8 cellular contexts compared by ENCODE assay signal in the genomic region with DNA sequence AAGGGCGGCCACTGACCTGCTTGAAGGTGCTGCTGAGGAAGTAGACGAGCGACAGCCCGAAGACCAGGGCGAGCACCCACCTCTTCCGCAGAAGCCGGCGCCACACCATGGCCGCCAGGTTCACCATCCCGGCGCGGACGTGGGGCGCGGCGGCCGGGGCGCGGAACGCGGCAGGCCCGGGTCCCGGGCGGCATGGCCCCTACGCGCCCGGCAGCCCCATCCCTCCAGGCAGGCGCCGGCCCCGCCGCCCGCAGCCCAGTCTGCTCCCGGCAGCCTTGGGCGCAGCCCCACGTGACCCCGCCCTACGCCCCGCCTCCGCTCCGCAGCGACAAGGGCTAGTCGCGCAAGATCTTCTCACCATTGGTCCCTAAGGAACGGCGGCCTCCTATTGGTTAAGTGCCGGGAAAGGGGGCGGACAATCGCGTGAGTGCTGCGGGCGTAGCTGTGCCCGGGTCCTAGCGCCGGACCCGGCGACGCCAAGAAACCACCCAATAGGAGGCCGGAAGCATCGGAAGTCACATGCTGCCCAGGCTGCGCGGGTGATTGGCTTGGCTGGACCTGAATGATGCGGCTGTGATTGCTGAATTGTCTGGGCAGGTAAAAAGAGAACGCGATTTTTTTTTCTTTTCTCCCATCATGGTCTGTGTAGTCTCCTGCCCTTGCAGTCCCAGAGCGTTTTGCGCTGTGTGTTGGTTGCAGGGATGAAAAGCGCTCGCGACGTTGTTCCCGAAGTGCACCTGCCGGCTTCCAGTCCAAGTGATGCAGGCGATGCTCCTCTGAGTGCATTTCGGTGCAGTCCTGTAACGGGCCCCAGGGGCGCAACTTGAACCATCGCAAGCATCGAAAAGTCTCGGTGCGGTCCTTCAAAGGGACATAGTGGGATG. TPM values are rescaled to one million over a fixed set of nuclear protein-coding genes. Genes with fewer than 3 reads are reported as not detected.
DNase-seq lines count a peak whose midpoint lies in the region; ATAC-seq, FAIRE-seq and TF ChIP-seq lines count a peak whose summit lies in the region.

A gene with protein sequence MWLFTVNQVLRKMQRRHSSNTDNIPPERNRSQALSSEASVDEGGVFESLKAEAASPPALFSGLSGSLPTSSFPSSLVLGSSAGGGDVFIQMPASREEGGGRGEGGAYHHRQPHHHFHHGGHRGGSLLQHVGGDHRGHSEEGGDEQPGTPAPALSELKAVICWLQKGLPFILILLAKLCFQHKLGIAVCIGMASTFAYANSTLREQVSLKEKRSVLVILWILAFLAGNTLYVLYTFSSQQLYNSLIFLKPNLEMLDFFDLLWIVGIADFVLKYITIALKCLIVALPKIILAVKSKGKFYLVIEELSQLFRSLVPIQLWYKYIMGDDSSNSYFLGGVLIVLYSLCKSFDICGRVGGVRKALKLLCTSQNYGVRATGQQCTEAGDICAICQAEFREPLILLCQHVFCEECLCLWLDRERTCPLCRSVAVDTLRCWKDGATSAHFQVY (plus strand): TSS at position 542 of the 884 bp plus-strand sequence. CDS start 2,183 bp downstream, outside the sequence.
A gene with protein sequence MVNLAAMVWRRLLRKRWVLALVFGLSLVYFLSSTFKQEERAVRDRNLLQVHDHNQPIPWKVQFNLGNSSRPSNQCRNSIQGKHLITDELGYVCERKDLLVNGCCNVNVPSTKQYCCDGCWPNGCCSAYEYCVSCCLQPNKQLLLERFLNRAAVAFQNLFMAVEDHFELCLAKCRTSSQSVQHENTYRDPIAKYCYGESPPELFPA (minus strand): TSS at position 296 of the 884 bp plus-strand sequence. CDS start 169 bp downstream, at position 127.

- H3K4me3 Mint-ChIP-seq in activated naive CD8-positive, alpha-beta T cell treated with anti-CD3 and anti-CD28 coated beads, Interleukin-2, amount 10 ng/mL, durations not matched to agents 7 days and 5 days, result peak within 1 kb of the TSS; percentile 98

- H3K4me1 ChIP-seq in pancreas, result peaks cover 5 to 11% (median 6%) of the 10 kb centered on the region in 3 donors
- peaks cover 0 to 20% (median 10%) of the 10 kb centered on the region in 4 donors for H3K4me1 ChIP-seq in tibial nerve

- WGBS in pancreas, 2 donors, result 0% methylated on average over 72 to 80 of the region's 80 CpGs
- 0 to 2% methylated on average over 51 to 74 of the region's 80 CpGs for WGBS in tibial nerve, 2 donors

- H3K36me3 ChIP-seq in pancreas (no peaks in the 10 kb centered on the region), tibial nerve (peaks cover 0 to 21% (median 0%) of the 10 kb centered on the region in 3 donors)

- peaks cover 15% of the 10 kb centered on the region for H3K4me1 Mint-ChIP-seq in activated naive CD8-positive, alpha-beta T cell treated with anti-CD3 and anti-CD28 coated beads, Interleukin-2, amount 10 ng/mL, durations not matched to agents 7 days and 5 days

- H3K9me3 ChIP-seq in pancreas (no peaks in the 10 kb centered on the region), tibial nerve (no peaks in the 10 kb centered on the region)

- peak; percentile 86 for TF ChIP-seq EP300 in tibial nerve (IDR thresholded peaks at IDR 0.05)

- FAIRE-seq in pancreas (lab: Jason Lieb, UNC), result peak; percentile 81

- H3K9me3 Mint-ChIP-seq in activated naive CD8-positive, alpha-beta T cell treated with anti-CD3 and anti-CD28 coated beads, Interleukin-2, amount 10 ng/mL, durations not matched to agents 7 days and 5 days, result no peaks in the 10 kb centered on the region

- peaks cover 12% of the 10 kb centered on the region for H3K36me3 Mint-ChIP-seq in activated naive CD8-positive, alpha-beta T cell treated with anti-CD3 and anti-CD28 coated beads, Interleukin-2, amount 10 ng/mL, durations not matched to agents 7 days and 5 days

- no peaks in the 10 kb centered on the region for H3K27me3 Mint-ChIP-seq in activated naive CD8-positive, alpha-beta T cell treated with anti-CD3 and anti-CD28 coated beads, Interleukin-2, amount 10 ng/mL, durations not matched to agents 7 days and 5 days

- peak; percentile 97 for ATAC-seq in HG02623 (IDR thresholded peaks at IDR 0.05; ENCODE audit: unreplicated experiment)
- peak; percentile 99 for ATAC-seq in activated naive CD8-positive, alpha-beta T cell treated with anti-CD3 and anti-CD28 coated beads, Interleukin-2, amount 10 ng/mL, durations not matched to agents 7 days and 5 days (ENCODE audit: low read depth)
- ATAC-seq in Right ventricle myocardium superior (ENCODE audit: poor library complexity), result peak; percentile 100
- ATAC-seq in pancreas, result peak; percentile 97 to 100 (median 99)

- H3K27me3 ChIP-seq in pancreas, result no peaks in the 10 kb centered on the region
- no peaks in the 10 kb centered on the region for H3K27me3 ChIP-seq in tibial nerve

- POLR2A ChIA-PET in activated naive CD8-positive, alpha-beta T cell treated with anti-CD3 and anti-CD28 coated beads, Interleukin-2, amount 10 ng/mL, durations not matched to agents 7 days and 5 days (lab: Charles Lee), result interaction anchor here (0.7 to 1.0 kb wide), 3 partner anchors 15 to 81 kb away, joined by 3 to 4 read pairs (median 3); no protein-coding TSS in a partner anchor

- H3K4me3 ChIP-seq in GM12864 (ENCODE audit: low read depth, low read length) (peak within 1 kb of the TSS; percentile 94), pancreas (peak within 1 kb of the TSS; percentile 57 to 87 (median 76)), tibial nerve (peak within 1 kb of the TSS; percentile 58 to 94 (median 79))

- H3K27ac ChIP-seq in pancreas (peak within 1 kb of the TSS in 3 of 4 donors; percentile 33 to 67 (median 60)), tibial nerve (peak within 1 kb of the TSS in 3 of 4 donors; percentile 80 to 87 (median 83))

- TF ChIP-seq CTCF in GM12864 (IDR thresholded peaks at IDR 0.05; ENCODE audit: low read depth, low read length, missing control alignments), result peak; percentile 34
- TF ChIP-seq CTCF in pancreas (IDR thresholded peaks at IDR 0.05), result no peak
- TF ChIP-seq CTCF in tibial nerve (IDR thresholded peaks at IDR 0.05), result peak in 1 of 5 experiments; percentile 61

- TF ChIP-seq POLR2A in tibial nerve (IDR thresholded peaks at IDR 0.05), result peak; percentile 80 to 91

- DNase-seq in GM12864 (ENCODE audit: low read depth) (peak; percentile 98), NCI-H1105 (lab: John Stamatoyannopoulos, UW) (peak; percentile 99), SKM-1 treated with dmso at 0.1 percent for 144 hours (lab: John Stamatoyannopoulos, UW; ENCODE audit: unreplicated experiment) (peak; percentile 88), Right ventricle myocardium superior (peak; percentile 99), pancreas (peak; percentile 99), tibial nerve (ENCODE audit: low spot score in 2 of 2) (peak; percentile 98 to 99)
- DNase-seq in activated naive CD8-positive, alpha-beta T cell treated with anti-CD3 and anti-CD28 coated beads, Interleukin-2, amount 10 ng/mL, durations not matched to agents 7 days and 5 days, result peak; percentile 98

- intact Hi-C loops in Right ventricle myocardium superior (cut with DNase I), result loop anchor here (5.0 kb wide), 1 partner anchor 79 kb away; no protein-coding TSS in a partner anchor
- intact Hi-C loops in pancreas (cut with DNase I), result no loop called here

- peak within 1 kb of the TSS; percentile 88 for H3K27ac Mint-ChIP-seq in activated naive CD8-positive, alpha-beta T cell treated with anti-CD3 and anti-CD28 coated beads, Interleukin-2, amount 10 ng/mL, durations not matched to agents 7 days and 5 days

RNA-seq across cellular contexts. Expression of the first gene that starts in this region (rescaled TPM):
- total RNA-seq in activated naive CD8-positive, alpha-beta T cell treated with anti-CD3 and anti-CD28 coated beads, Interleukin-2, amount 10 ng/mL, durations not matched to agents 7 days and 5 days, result 10 to 100 TPM; 10.8 to 11.4 TPM
- 0.62 TPM for total RNA-seq in Right ventricle myocardium superior
- 1 to 10 TPM in 4 of 6 donors, under 1 TPM in 2; 0.51 to 1.8 (median 1.2) TPM for total RNA-seq in pancreas
- polyA plus RNA-seq in pancreas, result 1 to 10 TPM; 1.6 to 2.6 TPM
- 1 to 10 TPM in 3 of 4 donors, under 1 TPM in 1; 0.59 to 5.9 (median 2.5) TPM for total RNA-seq in tibial nerve

RNA-seq across cellular contexts. Expression of the second gene that starts in this region (rescaled TPM):
- total RNA-seq in activated naive CD8-positive, alpha-beta T cell treated with anti-CD3 and anti-CD28 coated beads, Interleukin-2, amount 10 ng/mL, durations not matched to agents 7 days and 5 days, result 10 to 100 TPM; 26.5 to 26.7 TPM
- 8.0 TPM for total RNA-seq in Right ventricle myocardium superior
- total RNA-seq in pancreas, result 10 to 100 TPM in 4 of 6 donors, 1 to 10 TPM in 2; 7.9 to 21.9 (median 11.7) TPM
- polyA plus RNA-seq in pancreas, result 1 to 10 TPM; 7.5 to 8.4 TPM
- 10 to 100 TPM; 13.9 to 18.6 (median 14.9) TPM for total RNA-seq in tibial nerve

Comparison
In these comparisons a context has a peak if more than half of its experiments do, and no peak if none do; other contexts are left out.
1. Peak in every context shown above with its lines: DNase-seq, ATAC-seq, H3K4me3 ChIP-seq and H3K27ac ChIP-seq.